8 cellular contexts compared by ENCODE assay signal in the genomic region with DNA sequence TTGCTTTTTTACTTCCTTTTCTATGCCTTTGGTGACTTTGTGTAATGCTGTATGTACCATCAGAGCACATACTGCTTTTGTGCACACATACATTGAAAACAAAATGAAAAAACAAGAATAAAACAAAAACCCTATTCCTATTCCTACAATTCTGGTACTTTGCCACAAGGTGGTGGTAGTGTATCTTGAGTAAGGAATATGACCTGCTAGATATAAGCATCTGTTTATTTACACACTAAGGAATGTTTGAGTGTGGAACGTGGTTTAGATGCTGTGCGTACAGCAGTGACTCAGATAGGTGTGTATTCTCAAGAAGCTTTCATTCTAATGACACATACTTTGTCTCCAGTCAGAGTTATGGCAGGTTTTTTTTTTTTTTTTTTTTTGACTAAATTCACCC.
A peak's percentile ranks its signal among the peaks of the same experiment; 100 is the strongest.
DNase-seq lines count a peak whose midpoint lies in the region; TF ChIP-seq lines count a peak whose summit lies in the region.

No MANE protein-coding gene starts in this region.

- H3K4me2 ChIP-seq in OCI-LY7 (ENCODE audit: low read length) = no peak overlapping the region

- intact Hi-C loops in OCI-LY7 (cut with micrococcal nuclease; ENCODE audit: unreplicated experiment) (loop anchor here (2.0 to 10.0 kb wide), 2 partner anchors 65 to 219 kb away; no protein-coding TSS in a partner anchor), dorsolateral prefrontal cortex (cut with DNase I) (no loop called here)

- H3K4me3 ChIP-seq in OCI-LY7 (ENCODE audit: low read depth, low read length, poor library complexity, severe bottlenecking) (no peak overlapping the region), fibroblast of pulmonary artery (replicated peaks; ENCODE audit: low read depth, low read length) (no peak overlapping the region), dorsolateral prefrontal cortex (no peak overlapping the region)

- H4K20me1 ChIP-seq in OCI-LY7 (ENCODE audit: insufficient read depth, low read length) = no peaks in the 10 kb centered on the region

- H3K36me3 ChIP-seq in OCI-LY7 (ENCODE audit: insufficient read depth, low read length) = no peaks in the 10 kb centered on the region

- H2AFZ ChIP-seq in OCI-LY7 (ENCODE audit: low read length) = no peak overlapping the region

- no peaks in the 10 kb centered on the region for H3K9me2 ChIP-seq in OCI-LY7 (ENCODE audit: insufficient read depth, low read length)

- peak in 2 of 3 donors; percentile 1 to 40 for DNase-seq in stimulated activated CD4-positive, alpha-beta T cell treated with anti-CD3 and anti-CD28 coated beads, Interleukin-12 subunit alpha, Interleukin-12 subunit beta, amount 100 ng/mL, for 48 hours (ENCODE audit: low read depth in 2 of 3, low spot score in 1 of 3)
- no peak for DNase-seq in stimulated activated CD4-positive, alpha-beta T cell treated with anti-CD3 and anti-CD28 coated beads, Interleukin-4, amount 100 ng/mL, for 1 hour
- DNase-seq in OCI-LY7 (ENCODE audit: low spot score) (peak; percentile 22), fibroblast of pulmonary artery (ENCODE audit: low read depth) (peak; percentile 10), NCI-H2107 (lab: John Stamatoyannopoulos, UW) (no peak), dorsolateral prefrontal cortex (no peak), HCEC 1CT (no peak), NCI-H2081 treated with DMSO at 0.1 percent for 48 hours (lab: John Stamatoyannopoulos, UW) (no peak)

- POLR2A ChIA-PET in OCI-LY7 (lab: Charles Lee) = interaction anchor here (0.5 to 1.1 kb wide), 4 partner anchors 24 to 111 kb away, joined by 5 to 6 read pairs (median 5); no protein-coding TSS in a partner anchor

- BruUV-seq in OCI-LY7 (replicated peaks; lab: Mats Ljungman, UMichigan) = no TSS peak

- no peaks in the 10 kb centered on the region for H3K4me1 ChIP-seq in OCI-LY7 (ENCODE audit: insufficient read depth, low read length, poor library complexity, severe bottlenecking)

- H3K27me3 ChIP-seq in dorsolateral prefrontal cortex = no peaks in the 10 kb centered on the region

- H3K9me3 ChIP-seq in OCI-LY7 (ENCODE audit: low read length) = no peaks in the 10 kb centered on the region

- no peak overlapping the region for H3K27ac ChIP-seq in OCI-LY7 (ENCODE audit: low read depth, low read length, poor library complexity, severe bottlenecking)
- H3K27ac ChIP-seq in dorsolateral prefrontal cortex = no peak overlapping the region

- CTCF ChIA-PET in OCI-LY7 (lab: Charles Lee; ENCODE audit: unreplicated experiment) = interaction anchor here (0.8 kb wide), 1 partner anchor 11 kb away, joined by 3 read pairs; no protein-coding TSS in a partner anchor

- TF ChIP-seq CTCF in OCI-LY7 (conservative IDR thresholded peaks at IDR 0.05; ENCODE audit: low read length) (peak; percentile 74), fibroblast of pulmonary artery (IDR thresholded peaks at IDR 0.05; ENCODE audit: low read length, missing control alignments) (peak; percentile 8), dorsolateral prefrontal cortex (IDR thresholded peaks at IDR 0.05 in 54 of 56, conservative IDR thresholded peaks at IDR 0.05 in 2 of 56; ENCODE audit: low read depth in 1 of 56, partially characterized antibody in 56 of 56) (peak in 5 of 56 donors; percentile 7 to 20 (median 9))

- no peaks in the 10 kb centered on the region for H3K79me2 ChIP-seq in OCI-LY7 (ENCODE audit: insufficient read depth, low read depth, low read length)

Comparison
In these comparisons a context has a peak if more than half of its experiments do, and no peak if none do; other contexts are left out.
1. DNase-seq: peak in stimulated activated CD4-positive, alpha-beta T cell treated with anti-CD3 and anti-CD28 coated beads, Interleukin-12 subunit alpha, Interleukin-12 subunit beta, amount 100 ng/mL, for 48 hours (2 of 3), OCI-LY7 (single experiment) and fibroblast of pulmonary artery (single experiment); none in stimulated activated CD4-positive, alpha-beta T cell treated with anti-CD3 and anti-CD28 coated beads, Interleukin-4, amount 100 ng/mL, for 1 hour (single experiment), NCI-H2107 (single experiment), dorsolateral prefrontal cortex (0 of 10), HCEC 1CT (single experiment) and NCI-H2081 treated with DMSO at 0.1 percent for 48 hours (single experiment).